ENCODE assay signal across 8 cellular contexts in the genomic region with DNA sequence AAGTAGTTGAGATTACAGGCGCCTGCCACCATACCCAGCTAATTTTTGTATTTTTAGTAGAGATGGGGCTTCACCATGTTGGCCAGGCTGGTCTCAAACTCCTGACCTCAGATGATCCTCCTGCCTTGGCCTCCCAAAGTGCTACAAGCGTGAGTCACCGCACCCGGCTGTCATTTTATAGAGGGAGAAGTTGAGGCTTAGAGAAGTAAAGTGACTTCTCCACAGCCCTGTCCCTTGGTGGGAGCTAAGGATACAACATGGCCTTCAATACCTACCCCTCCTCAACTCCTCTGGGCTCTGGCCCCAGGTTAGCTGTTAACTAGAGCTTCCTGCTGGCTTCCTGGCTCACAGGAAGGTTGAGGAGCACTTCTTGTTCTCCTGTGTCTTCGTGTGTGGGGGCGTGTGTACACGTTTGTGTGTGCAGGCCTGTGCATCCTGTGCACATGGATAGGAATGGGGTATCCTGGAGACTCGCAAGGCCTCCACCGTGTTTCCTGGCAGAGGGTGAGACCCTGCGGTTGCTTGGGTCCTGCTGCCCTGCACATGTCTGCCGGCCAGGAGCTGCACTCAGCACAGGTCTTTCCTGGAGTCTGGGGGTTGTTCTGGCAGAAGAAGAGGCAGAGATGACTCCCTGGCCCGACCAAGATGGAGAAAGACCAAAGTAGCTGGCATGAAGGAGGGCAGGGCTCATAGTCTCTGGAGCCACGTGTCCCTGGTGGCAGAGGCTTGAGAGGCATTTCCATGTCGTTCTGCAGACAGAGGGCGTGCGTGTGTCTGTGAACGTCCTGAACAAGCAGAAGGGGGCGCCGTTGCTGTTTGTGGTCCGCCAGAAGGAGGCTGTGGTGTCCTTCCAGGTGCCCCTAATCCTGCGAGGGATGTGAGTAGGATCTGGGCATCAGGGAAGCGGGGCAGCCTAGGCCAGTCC. TPM values are rescaled to one million over a fixed set of nuclear protein-coding genes. Genes with fewer than 3 reads are reported as not detected.
DNase-seq lines count a peak whose midpoint lies in the region; ATAC-seq, FAIRE-seq and TF ChIP-seq lines count a peak whose summit lies in the region.

No MANE protein-coding gene starts in this region.

- peak; percentile 76 to 83 for DNase-seq in HL-60 (ENCODE audit: low read depth in 1 of 2, low spot score in 1 of 2)
- peak; percentile 58 for DNase-seq in T follicular helper cell (ENCODE audit: low read depth)
- peak; percentile 46 for DNase-seq in GM12878 (ENCODE audit: low read depth, low spot score)
- DNase-seq in iPS-NIHi7 (ENCODE audit: extremely low spot score) = peak; percentile 85
- no peak for DNase-seq in LoVo (ENCODE audit: low spot score)

- no peak for TF ChIP-seq POLR2A in GM12878 (IDR thresholded peaks at IDR 0.05; ENCODE audit: low read depth, low read length)

- H3K4me3 ChIP-seq in DOHH2 (ENCODE audit: low read length) (peak overlapping the region; percentile 46), HL-60 (replicated peaks; ENCODE audit: insufficient read depth, low read length) (no peak overlapping the region), GM12878 (no peak overlapping the region), skeletal muscle satellite cell (ENCODE audit: low read length) (peak overlapping the region; percentile 40)

- ATAC-seq in GM12878 (peak; percentile 66), HG03439 (IDR thresholded peaks at IDR 0.05; ENCODE audit: unreplicated experiment) (no peak)

- H3K9ac ChIP-seq in GM12878 (ENCODE audit: control insufficient read depth, insufficient read depth, low read length) (peak overlapping the region; percentile 87; the same call in 1 of the 2 replicates), skeletal muscle satellite cell (ENCODE audit: low read depth, low read length) (peak overlapping the region; percentile 17)

- peak; percentile 85 for FAIRE-seq in GM12878 (lab: Jason Lieb, UNC)

- no peaks in the 10 kb centered on the region for H3K9me2 ChIP-seq in DOHH2 (replicated peaks; ENCODE audit: control insufficient read depth, low read length)

- H3K4me1 ChIP-seq in DOHH2 (ENCODE audit: control insufficient read depth, low read length) = peaks cover 42% of the 10 kb centered on the region
- H3K4me1 ChIP-seq in GM12878 (ENCODE audit: control insufficient read depth, insufficient read depth, low read length) = peaks cover 22% of the 10 kb centered on the region
- peaks cover 24% of the 10 kb centered on the region for H3K4me1 ChIP-seq in skeletal muscle satellite cell (ENCODE audit: control insufficient read depth, insufficient read depth, low read length)

- peak overlapping the region; percentile 64 for H2AFZ ChIP-seq in GM12878 (ENCODE audit: control insufficient read depth, low read depth, low read length)

- H3K36me3 ChIP-seq in DOHH2 (ENCODE audit: control insufficient read depth, low read length) (0 out of 2 replicates have a peak, but pooled peaks cover 8% of the 10 kb centered on the region), GM12878 (ENCODE audit: control insufficient read depth in 2 of 2, insufficient read depth in 2 of 2, low read length in 1 of 2) (peaks cover 2 to 8% of the 10 kb centered on the region in 2 experiments; a peak in 3 of 4 replicates), skeletal muscle satellite cell (ENCODE audit: insufficient read depth, low read length) (peaks cover 24% of the 10 kb centered on the region)

- SMC1A ChIA-PET in GM12878 (lab: Charles Lee; ENCODE audit: uncharacterized antibody, unreplicated experiment) = interaction anchor here (0.6 to 6.9 kb wide), 21 partner anchors 8 to 393 kb away, joined by 3 to 187 read pairs (median 5); a partner anchor contains a TSS

- H3K79me2 ChIP-seq in DOHH2 (ENCODE audit: control insufficient read depth, low read length) = peaks cover 3% of the 10 kb centered on the region; the same call in 1 of the 2 replicates
- H3K79me2 ChIP-seq in GM12878 (ENCODE audit: control insufficient read depth, insufficient read depth, low read length) = peaks cover 8% of the 10 kb centered on the region

- TF ChIP-seq EP300 in GM12878 (IDR thresholded peaks at IDR 0.05; ENCODE audit: borderline replicate concordance in 1 of 2, control insufficient read depth in 1 of 2, low read depth in 2 of 2, low read length in 2 of 2) = no peak

- in situ Hi-C loops in GM12878 (cut with MboI) = no loop called here

- POLR2A ChIA-PET in GM12878 (lab: Charles Lee) = interaction anchor here (0.5 to 5.5 kb wide), 10 partner anchors 9 to 634 kb away, joined by 3 to 51 read pairs (median 6); a partner anchor contains a TSS

- peak overlapping the region; percentile 98 for H3K4me2 ChIP-seq in DOHH2 (ENCODE audit: low read length)
- H3K4me2 ChIP-seq in GM12878 (ENCODE audit: control insufficient read depth, insufficient read depth) = peak overlapping the region; percentile 77
- peak overlapping the region; percentile 99 for H3K4me2 ChIP-seq in skeletal muscle satellite cell (ENCODE audit: low read length)

- peaks cover 6% of the 10 kb centered on the region; the same call in 1 of the 2 replicates for H3F3A ChIP-seq in DOHH2 (ENCODE audit: control insufficient read depth, insufficient read depth)

- peak; percentile 61 for TF ChIP-seq RAD21 in GM12878 (IDR thresholded peaks at IDR 0.05; ENCODE audit: insufficient read depth, low read depth, low read length)

- no peaks in the 10 kb centered on the region for H4K20me1 ChIP-seq in DOHH2 (ENCODE audit: control insufficient read depth, insufficient read depth, low read depth, low read length)
- no peaks in the 10 kb centered on the region for H4K20me1 ChIP-seq in GM12878 (ENCODE audit: control insufficient read depth, insufficient read depth)

- TF ChIP-seq CTCF in DOHH2 (IDR thresholded peaks at IDR 0.05; ENCODE audit: low read depth, low read length, poor library complexity, severe bottlenecking) (peak; percentile 91), HL-60 (IDR thresholded peaks at IDR 0.05; ENCODE audit: insufficient read depth, low read length) (peak; percentile 67), GM12878 (IDR thresholded peaks at IDR 0.05 in 2 of 3, conservative IDR thresholded peaks at IDR 0.05 in 1 of 3; ENCODE audit: control insufficient read depth in 2 of 3, extremely low read depth in 1 of 3, insufficient read depth in 1 of 3, low read depth in 3 of 3, low read length in 3 of 3) (peak; percentile 77 to 93 (median 90))

- CTCF ChIA-PET in GM12878 (lab: Yijun Ruan, JAX) = interaction anchor here (0.6 to 10.3 kb wide), 44 partner anchors 8 to 448 kb away, joined by 3 to 422 read pairs (median 6); a partner anchor contains a TSS

- H3K9me3 ChIP-seq in DOHH2 (ENCODE audit: control insufficient read depth, insufficient read depth, low read length) (no peaks in the 10 kb centered on the region), GM12878 (replicated peaks; ENCODE audit: control insufficient read depth, insufficient read depth, low read length) (no peaks in the 10 kb centered on the region), skeletal muscle satellite cell (replicated peaks; ENCODE audit: low read length) (no peaks in the 10 kb centered on the region)

- H3K27me3 ChIP-seq in DOHH2 (ENCODE audit: control insufficient read depth, low read length) = no peaks in the 10 kb centered on the region
- no peaks in the 10 kb centered on the region for H3K27me3 ChIP-seq in HL-60 (ENCODE audit: insufficient read depth, poor library complexity, severe bottlenecking)
- H3K27me3 ChIP-seq in GM12878 (replicated peaks in 1 of 2; ENCODE audit: control insufficient read depth in 2 of 2, insufficient read depth in 2 of 2, low read length in 1 of 2) = no peaks in the 10 kb centered on the region
- no peaks in the 10 kb centered on the region for H3K27me3 ChIP-seq in skeletal muscle satellite cell (ENCODE audit: control insufficient read depth, insufficient read depth, low read length)

- intact Hi-C loops in GM12878 (cut with micrococcal nuclease; ENCODE audit: unreplicated experiment) = loop anchor here (1.0 kb wide), 1 partner anchor 45 kb away; no protein-coding TSS in a partner anchor

- RAD21 ChIA-PET in GM12878 (lab: Charles Lee; ENCODE audit: unreplicated experiment) = interaction anchor here (0.6 to 6.9 kb wide), 20 partner anchors 8 to 807 kb away, joined by 3 to 159 read pairs (median 4); a partner anchor contains a TSS

- H3K27ac ChIP-seq in DOHH2 (ENCODE audit: low read depth, low read length) (no peak overlapping the region), HL-60 (replicated peaks) (no peak overlapping the region), GM12878 (ENCODE audit: control insufficient read depth, insufficient read depth) (peak overlapping the region; percentile 73)

- BruUV-seq in GM12878 (replicated peaks; lab: Mats Ljungman, UMichigan) = no TSS peak

- 37% methylated on average over 22 of the region's 22 CpGs for WGBS in GM12878 (ENCODE audit: insufficient coverage, insufficient replicate concordance, low lambda C conversion rate, missing lambda C conversion rate)

RNA-seq across cellular contexts. Expression of a gene that starts 2.4 kb away (rescaled TPM):
- 135 and 149 TPM in 2 replicates for total RNA-seq in GM12878 (2013; cell fraction: nucleolus; rRNA removed)
- 9.1 and 11.6 TPM in 2 replicates for total RNA-seq in GM12878 (2014; rRNA removed)
- 8.4 and 9.0 TPM in 2 replicates for total RNA-seq in GM12878 (2014; rRNA removed; fragmentation: Illumina TruSeq; extraction: Trizol)
- 20.7 and 23.9 TPM in 2 replicates for total RNA-seq in GM12878 (2021)
- 13.0 TPM for polyA plus RNA-seq in GM12878 (2011; ENCODE audit: low read depth)
- polyA plus RNA-seq in GM12878 (2011; rRNA removed) = 9.5 and 20.7 TPM in 2 replicates
- 17.4 and 19.1 TPM in 2 replicates for polyA plus RNA-seq in GM12878 (2011; cell fraction: cytosol; rRNA removed)
- 132 and 186 TPM in 2 replicates for polyA plus RNA-seq in GM12878 (2011; cell fraction: nucleus; rRNA removed)
- polyA plus RNA-seq in GM12878 (2012) = 23.5 and 23.6 TPM in 2 replicates
- polyA plus RNA-seq in GM12878 (2014; fragmentation: Illumina TruSeq; extraction: Trizol) = 12.7 and 16.3 TPM in 2 replicates
- 1 to 10 TPM; 4.9 to 5.7 TPM for polyA plus RNA-seq in GM12878 (2014; fragmentation: Nextera tagmentation; extraction: Ambion mirVana)
- polyA plus RNA-seq in GM12878 (2014; rRNA removed) = 16.5 and 19.3 TPM in 2 replicates
- 1 to 10 TPM; 5.4 to 6.8 TPM for polyA plus RNA-seq in GM12878 (2016; fragmentation: Nextera tagmentation; extraction: Ambion mirVana)
- polyA minus RNA-seq in GM12878 (2011; rRNA and poly(A)+ RNA removed) = 30.9 and 35.5 TPM in 2 replicates
- polyA minus RNA-seq in GM12878 (2011; cell fraction: cytosol; rRNA and poly(A)+ RNA removed) = 8.3 and 11.5 TPM in 2 replicates
- polyA minus RNA-seq in GM12878 (2011; cell fraction: nucleus; rRNA and poly(A)+ RNA removed) = 54.3 and 61.1 TPM in 2 replicates
- 7.4 and 9.2 TPM in 2 replicates for total RNA-seq in skeletal muscle satellite cell (2012; rRNA removed)

RNA-seq across cellular contexts. Expression of a gene that starts 18.2 kb away (rescaled TPM):
- 17.4 and 21.3 TPM in 2 replicates for total RNA-seq in GM12878 (2013; cell fraction: nucleolus; rRNA removed)
- 1.9 and 2.0 TPM in 2 replicates for total RNA-seq in GM12878 (2014; rRNA removed)
- total RNA-seq in GM12878 (2014; rRNA removed; fragmentation: Illumina TruSeq; extraction: Trizol) = 1.5 and 1.6 TPM in 2 replicates
- 3.9 and 4.6 TPM in 2 replicates for total RNA-seq in GM12878 (2021)
- polyA plus RNA-seq in GM12878 (2011; ENCODE audit: low read depth) = 2.9 TPM
- 3.5 and 3.9 TPM in 2 replicates for polyA plus RNA-seq in GM12878 (2011; rRNA removed)
- polyA plus RNA-seq in GM12878 (2011; cell fraction: cytosol; rRNA removed) = 1.2 and 1.9 TPM in 2 replicates
- 36.5 and 46.4 TPM in 2 replicates for polyA plus RNA-seq in GM12878 (2011; cell fraction: nucleus; rRNA removed)
- polyA plus RNA-seq in GM12878 (2012) = 4.4 and 6.2 TPM in 2 replicates
- polyA plus RNA-seq in GM12878 (2014; fragmentation: Illumina TruSeq; extraction: Trizol) = 1.9 and 4.8 TPM in 2 replicates
- 1 to 10 TPM in 1 of 2 experiments, under 1 TPM in 1; 0.26 to 1.0 TPM for polyA plus RNA-seq in GM12878 (2014; fragmentation: Nextera tagmentation; extraction: Ambion mirVana)
- polyA plus RNA-seq in GM12878 (2014; rRNA removed) = 3.6 and 4.0 TPM in 2 replicates
- 1 to 10 TPM in 1 of 2 experiments, under 1 TPM in 1; 0.68 to 1.2 TPM for polyA plus RNA-seq in GM12878 (2016; fragmentation: Nextera tagmentation; extraction: Ambion mirVana)
- polyA minus RNA-seq in GM12878 (2011; rRNA and poly(A)+ RNA removed) = 1.3 and 1.5 TPM in 2 replicates
- 1.3 TPM in 1 of 2 replicates, not detected in the other for polyA minus RNA-seq in GM12878 (2011; cell fraction: cytosol; rRNA and poly(A)+ RNA removed)
- 3.6 and 4.8 TPM in 2 replicates for polyA minus RNA-seq in GM12878 (2011; cell fraction: nucleus; rRNA and poly(A)+ RNA removed)
- 22.3 and 325 TPM in 2 replicates for total RNA-seq in skeletal muscle satellite cell (2012; rRNA removed)

RNA-seq across cellular contexts. Expression of a gene that starts 36.8 kb away (rescaled TPM):
- 53.3 and 53.4 TPM in 2 replicates for total RNA-seq in GM12878 (2013; cell fraction: nucleolus; rRNA removed)
- total RNA-seq in GM12878 (2014; rRNA removed) (47.5 and 62.2 TPM in 2 replicates), GM12878 (2014; rRNA removed; fragmentation: Illumina TruSeq; extraction: Trizol) (47.8 and 48.3 TPM in 2 replicates), GM12878 (2021) (49.3 and 49.6 TPM in 2 replicates)
- polyA plus RNA-seq in GM12878 (2011; ENCODE audit: low read depth) = 12.1 TPM
- polyA plus RNA-seq in GM12878 (2011; rRNA removed) (32.1 and 36.1 TPM in 2 replicates), GM12878 (2014; fragmentation: Illumina TruSeq; extraction: Trizol) (25.5 and 32.2 TPM in 2 replicates), GM12878 (2014; fragmentation: Nextera tagmentation; extraction: Ambion mirVana) (10 to 100 TPM; 17.6 to 64.8 TPM), GM12878 (2014; rRNA removed) (19.2 and 22.0 TPM in 2 replicates), GM12878 (2016; fragmentation: Nextera tagmentation; extraction: Ambion mirVana) (10 to 100 TPM; 51.1 to 53.2 TPM)
- polyA plus RNA-seq in GM12878 (2011; cell fraction: cytosol; rRNA removed) = 21.8 and 26.0 TPM in 2 replicates
- 13.0 and 16.1 TPM in 2 replicates for polyA plus RNA-seq in GM12878 (2011; cell fraction: nucleus; rRNA removed)
- polyA plus RNA-seq in GM12878 (2012) = 16.4 and 16.8 TPM in 2 replicates
- polyA minus RNA-seq in GM12878 (2011; rRNA and poly(A)+ RNA removed) = 76.4 and 83.2 TPM in 2 replicates
- 21.2 and 28.9 TPM in 2 replicates for polyA minus RNA-seq in GM12878 (2011; cell fraction: cytosol; rRNA and poly(A)+ RNA removed)
- 11.7 and 18.3 TPM in 2 replicates for polyA minus RNA-seq in GM12878 (2011; cell fraction: nucleus; rRNA and poly(A)+ RNA removed)
- total RNA-seq in skeletal muscle satellite cell (2012; rRNA removed) = 101 and 122 TPM in 2 replicates

RNA-seq across cellular contexts. Expression of a gene that starts 51.0 kb away (rescaled TPM):
- total RNA-seq in GM12878 (2013; cell fraction: nucleolus; rRNA removed) = 171 and 196 TPM in 2 replicates
- total RNA-seq in GM12878 (2014; rRNA removed) (55.7 and 59.3 TPM in 2 replicates), GM12878 (2014; rRNA removed; fragmentation: Illumina TruSeq; extraction: Trizol) (38.3 and 42.5 TPM in 2 replicates), GM12878 (2021) (69.8 and 81.5 TPM in 2 replicates)
- polyA plus RNA-seq in GM12878 (2011; ENCODE audit: low read depth) = 17.2 TPM
- polyA plus RNA-seq in GM12878 (2011; rRNA removed) (29.5 and 45.9 TPM in 2 replicates), GM12878 (2014; fragmentation: Illumina TruSeq; extraction: Trizol) (42.5 and 61.2 TPM in 2 replicates), GM12878 (2014; fragmentation: Nextera tagmentation; extraction: Ambion mirVana) (1 to 10 TPM; 5.5 to 5.7 TPM), GM12878 (2014; rRNA removed) (68.0 and 73.0 TPM in 2 replicates), GM12878 (2016; fragmentation: Nextera tagmentation; extraction: Ambion mirVana) (10 to 100 TPM; 51.4 to 51.8 TPM)
- 46.3 and 62.0 TPM in 2 replicates for polyA plus RNA-seq in GM12878 (2011; cell fraction: cytosol; rRNA removed)
- polyA plus RNA-seq in GM12878 (2011; cell fraction: nucleus; rRNA removed) = 237 and 245 TPM in 2 replicates
- polyA plus RNA-seq in GM12878 (2012) = 29.4 and 40.0 TPM in 2 replicates
- 40.2 and 61.4 TPM in 2 replicates for polyA minus RNA-seq in GM12878 (2011; rRNA and poly(A)+ RNA removed)
- polyA minus RNA-seq in GM12878 (2011; cell fraction: cytosol; rRNA and poly(A)+ RNA removed) = 11.6 and 20.1 TPM in 2 replicates
- 34.6 and 60.9 TPM in 2 replicates for polyA minus RNA-seq in GM12878 (2011; cell fraction: nucleus; rRNA and poly(A)+ RNA removed)
- total RNA-seq in skeletal muscle satellite cell (2012; rRNA removed) = 48.7 and 52.6 TPM in 2 replicates

RNA-seq across cellular contexts. Expression of a gene that starts 51.5 kb away (rescaled TPM):
- total RNA-seq in GM12878 (2013; cell fraction: nucleolus; rRNA removed) = 37.6 and 40.7 TPM in 2 replicates
- total RNA-seq in GM12878 (2014; rRNA removed) (6.0 and 7.0 TPM in 2 replicates), GM12878 (2014; rRNA removed; fragmentation: Illumina TruSeq; extraction: Trizol) (8.2 and 8.3 TPM in 2 replicates), GM12878 (2021) (15.2 and 16.8 TPM in 2 replicates)
- polyA plus RNA-seq in GM12878 (2011; ENCODE audit: low read depth) = 7.2 TPM
- polyA plus RNA-seq in GM12878 (2011; rRNA removed) (10.0 and 12.7 TPM in 2 replicates), GM12878 (2014; fragmentation: Illumina TruSeq; extraction: Trizol) (13.8 and 19.9 TPM in 2 replicates), GM12878 (2014; fragmentation: Nextera tagmentation; extraction: Ambion mirVana) (1 to 10 TPM; 4.8 to 6.2 TPM), GM12878 (2014; rRNA removed) (8.2 and 11.4 TPM in 2 replicates), GM12878 (2016; fragmentation: Nextera tagmentation; extraction: Ambion mirVana) (10 to 100 TPM; 12.8 to 15.3 TPM)
- 10.7 and 12.7 TPM in 2 replicates for polyA plus RNA-seq in GM12878 (2011; cell fraction: cytosol; rRNA removed)
- polyA plus RNA-seq in GM12878 (2011; cell fraction: nucleus; rRNA removed) = 41.4 and 45.4 TPM in 2 replicates
- 6.9 and 11.4 TPM in 2 replicates for polyA plus RNA-seq in GM12878 (2012)
- 21.2 and 28.2 TPM in 2 replicates for polyA minus RNA-seq in GM12878 (2011; rRNA and poly(A)+ RNA removed)
- 6.9 and 7.5 TPM in 2 replicates for polyA minus RNA-seq in GM12878 (2011; cell fraction: cytosol; rRNA and poly(A)+ RNA removed)
- 14.5 and 22.1 TPM in 2 replicates for polyA minus RNA-seq in GM12878 (2011; cell fraction: nucleus; rRNA and poly(A)+ RNA removed)
- total RNA-seq in skeletal muscle satellite cell (2012; rRNA removed) = 6.6 and 7.4 TPM in 2 replicates

Comparison
In these comparisons a context has a peak if more than half of its experiments do, and no peak if none do; other contexts are left out.
1. H3K4me3 ChIP-seq: peak in DOHH2 (single experiment) and skeletal muscle satellite cell (single experiment); none in HL-60 (single experiment) and GM12878 (single experiment).
2. Peak in every context shown above with its lines, with median percentiles within 50 percentile points of each other: H3K4me2 ChIP-seq and CTCF ChIP-seq.